Comparison of ENCODE assay signal across 35 cellular contexts in the genomic region with DNA sequence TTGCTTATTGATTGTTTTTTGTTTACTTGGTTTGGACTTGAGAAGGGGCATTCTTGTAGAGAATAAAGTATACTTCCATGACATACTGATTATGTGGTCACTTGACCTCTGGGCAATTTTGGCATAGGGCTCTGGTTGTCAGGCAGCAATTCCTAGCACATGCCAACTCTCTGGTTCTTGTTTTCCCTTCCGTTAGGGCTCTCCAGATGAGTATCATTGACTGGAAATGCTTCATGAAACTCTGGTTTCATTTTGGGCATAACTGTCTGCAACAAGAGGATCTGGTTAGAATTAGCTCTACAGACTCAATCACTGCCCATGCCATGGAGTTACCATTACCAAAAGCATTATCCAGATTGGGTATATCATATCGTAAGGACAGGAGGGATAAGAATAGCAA.
"Had no signal": no experiment of that assay in that cellular context is flagged by ENCODE, and none has a peak within 500 bp of the region (broad histone marks: within the 10 kb centered on the region; RNA-seq: fewer than 3 reads in every experiment).

No MANE protein-coding gene starts in this region.

- H3K9me3 Mint-ChIP-seq: activated naive CD8-positive, alpha-beta T cell treated with anti-CD3 and anti-CD28 coated beads for 36 hours; activated T-helper 1 cell treated with anti-CD3 and anti-CD28 coated beads, Interleukin-12 subunit alpha, Interleukin-12 subunit beta, Interleukin-2, Interleukin-4 antibody, amounts not matched to agents 30 ng/mL and 10 ng/mL and 1 ng/mL, durations not matched to agents 14 hours and 24 hours and 36 hours; T-helper 1 cell treated with Interleukin-12 subunit alpha and Interleukin-12 subunit beta and Interleukin-4 antibody, amounts not matched to agents 30 μg/mL and 1 μg/mL, for 36 hours had no signal

- H3K4me3 ChIP-seq: adrenal gland, body of pancreas, breast epithelium had no signal

- H3K36me3 ChIP-seq: adrenal gland, brain microvascular endothelial cell, breast epithelium had no signal

- H3K27me3 ChIP-seq: adrenal gland, body of pancreas, brain microvascular endothelial cell, breast epithelium had no signal

- H3K36me3 Mint-ChIP-seq: activated CD4-positive, alpha-beta memory T cell treated with anti-CD3 and anti-CD28 coated beads for 36 hours; activated naive CD4-positive, alpha-beta T cell treated with anti-CD3 and anti-CD28 coated beads, Interleukin-2, amount 50 U/mL, for 72 hours; activated naive CD8-positive, alpha-beta T cell treated with anti-CD3 and anti-CD28 coated beads for 36 hours had no signal

- H3K27ac Mint-ChIP-seq: activated B cell treated with CpG ODN at 0.5 μM for 24 hours; activated CD4-positive, alpha-beta memory T cell treated with anti-CD3 and anti-CD28 coated beads for 36 hours; activated CD4-positive, alpha-beta T cell treated with anti-CD3 and anti-CD28 coated beads, Interleukin-2, amount 10 ng/mL, durations not matched to agents 24 days and 14 days; activated CD8-positive, alpha-beta T cell treated with anti-CD3 and anti-CD28 coated beads for 36 hours; activated naive CD4-positive, alpha-beta T cell treated with anti-CD3 and anti-CD28 coated beads for 36 hours; activated naive CD4-positive, alpha-beta T cell treated with anti-CD3 and anti-CD28 coated beads, Interleukin-2, amount 50 U/mL, for 72 hours; activated naive CD8-positive, alpha-beta T cell treated with anti-CD3 and anti-CD28 coated beads for 36 hours; activated T-cell treated with anti-CD3 and anti-CD28 coated beads, Interleukin-2, amount 50 U/mL, for 72 hours; activated T-helper 1 cell treated with anti-CD3 and anti-CD28 coated beads, Interleukin-12 subunit alpha, Interleukin-12 subunit beta, Interleukin-2, Interleukin-4 antibody, amounts not matched to agents 30 ng/mL and 10 ng/mL and 1 ng/mL, durations not matched to agents 14 hours and 24 hours and 36 hours; activated T-helper 17 cell treated with anti-CD3 and anti-CD28 coated beads, Interleukin-2, amount 50 U/mL, for 72 hours; T-helper 1 cell treated with Interleukin-12 subunit alpha and Interleukin-12 subunit beta and Interleukin-4 antibody, amounts not matched to agents 30 μg/mL and 1 μg/mL, for 36 hours; T-helper 2 cell treated with Interferon-gamma antibody and Interleukin-4, amounts not matched to agents 5 μg/mL and 100 μg/mL, for 36 hours had no signal

- ATAC-seq: activated CD8-positive, alpha-beta T cell treated with anti-CD3 and anti-CD28 coated beads for 36 hours; activated naive CD4-positive, alpha-beta T cell treated with anti-CD3 and anti-CD28 coated beads, Interleukin-2, amount 50 U/mL, for 72 hours; activated T-cell treated with anti-CD3 and anti-CD28 coated beads, Interleukin-2, amount 50 U/mL, for 4 hours; activated T-cell treated with anti-CD3 and anti-CD28 coated beads, Interleukin-2, amount 50 U/mL, for 72 hours; activated T-helper 17 cell treated with anti-CD3 and anti-CD28 coated beads, Interleukin-2, amount 50 U/mL, for 72 hours; body of pancreas had no signal

- H3K4me3 Mint-ChIP-seq: activated B cell treated with CpG ODN at 0.5 μM for 24 hours; activated CD4-positive, alpha-beta memory T cell treated with anti-CD3 and anti-CD28 coated beads for 36 hours; activated CD4-positive, alpha-beta T cell treated with anti-CD3 and anti-CD28 coated beads, Interleukin-2, amount 10 ng/mL, durations not matched to agents 24 days and 14 days; activated CD8-positive, alpha-beta T cell treated with anti-CD3 and anti-CD28 coated beads for 36 hours; activated naive CD4-positive, alpha-beta T cell treated with anti-CD3 and anti-CD28 coated beads for 36 hours; activated naive CD8-positive, alpha-beta T cell treated with anti-CD3 and anti-CD28 coated beads for 36 hours; activated T-cell treated with anti-CD3 and anti-CD28 coated beads, Interleukin-2, amount 50 U/mL, for 4 hours; activated T-cell treated with anti-CD3 and anti-CD28 coated beads, Interleukin-2, amount 50 U/mL, for 72 hours; activated T-helper 1 cell treated with anti-CD3 and anti-CD28 coated beads, Interleukin-12 subunit alpha, Interleukin-12 subunit beta, Interleukin-2, Interleukin-4 antibody, amounts not matched to agents 30 ng/mL and 10 ng/mL and 1 ng/mL, durations not matched to agents 14 hours and 24 hours and 36 hours; activated T-helper 17 cell treated with anti-CD3 and anti-CD28 coated beads, Interleukin-2, amount 50 U/mL, for 72 hours; T-helper 1 cell treated with Interleukin-12 subunit alpha and Interleukin-12 subunit beta and Interleukin-4 antibody, amounts not matched to agents 30 μg/mL and 1 μg/mL, for 36 hours; T-helper 2 cell treated with Interferon-gamma antibody and Interleukin-4, amounts not matched to agents 5 μg/mL and 100 μg/mL, for 36 hours had no signal

- H3K4me1 ChIP-seq: adrenal gland, body of pancreas, breast epithelium had no signal

- H3K27me3 Mint-ChIP-seq: activated B cell treated with CpG ODN at 0.5 μM for 24 hours; activated CD4-positive, alpha-beta memory T cell treated with anti-CD3 and anti-CD28 coated beads for 36 hours; activated CD4-positive, alpha-beta T cell treated with anti-CD3 and anti-CD28 coated beads, Interleukin-2, amount 10 ng/mL, durations not matched to agents 24 days and 14 days; activated CD8-positive, alpha-beta T cell treated with anti-CD3 and anti-CD28 coated beads for 36 hours; activated naive CD8-positive, alpha-beta T cell treated with anti-CD3 and anti-CD28 coated beads for 36 hours; activated T-helper 17 cell treated with anti-CD3 and anti-CD28 coated beads, Interleukin-2, amount 50 U/mL, for 72 hours had no signal

- H3K9me3 ChIP-seq: adrenal gland, body of pancreas, breast epithelium had no signal

- H3K27ac ChIP-seq: adrenal gland, body of pancreas, brain microvascular endothelial cell, breast epithelium, VCaP had no signal

- DNase-seq: activated B cell treated with CpG ODN at 0.5 μM for 24 hours; activated CD4-positive, alpha-beta memory T cell treated with anti-CD3 and anti-CD28 coated beads for 36 hours; activated CD4-positive, alpha-beta T cell treated with anti-CD3 and anti-CD28 coated beads for 4 hours; activated CD4-positive, alpha-beta T cell treated with anti-CD3 and anti-CD28 coated beads, Interleukin-2, amount 10 ng/mL, durations not matched to agents 24 days and 14 days; activated CD4-positive, alpha-beta T cell treated with anti-CD3 and anti-CD28 coated beads, Interleukin-2, amount 50 U/mL, for 1 hour; activated CD4-positive, alpha-beta T cell treated with anti-CD3 and anti-CD28 coated beads, Interleukin-2, amount 50 U/mL, for 4 hours; activated CD4-positive, CD25-positive, alpha-beta regulatory T cell treated with anti-CD3 and anti-CD28 coated beads, Interleukin-2, amount 50 U/mL, for 72 hours; activated CD8-positive, alpha-beta memory T cell treated with anti-CD3 and anti-CD28 coated beads, Interleukin-2, amount 50 U/mL, for 4 hours; activated CD8-positive, alpha-beta T cell treated with anti-CD3 and anti-CD28 coated beads for 36 hours; activated effector memory CD4-positive, alpha-beta T cell treated with anti-CD3 and anti-CD28 coated beads, Interleukin-2, amount 50 U/mL, for 16 hours; activated gamma-delta T cell treated with Interleukin-2 at 50 U/mL for 16 hours; activated naive CD4-positive, alpha-beta T cell; activated naive CD4-positive, alpha-beta T cell treated with anti-CD3 and anti-CD28 coated beads for 36 hours; activated naive CD4-positive, alpha-beta T cell treated with anti-CD3 and anti-CD28 coated beads, Interleukin-2, amount 50 U/mL, for 16 hours; activated naive CD8-positive, alpha-beta T cell treated with anti-CD3 and anti-CD28 coated beads for 36 hours; activated T-cell treated with anti-CD3 and anti-CD28 coated beads for 4 hours; activated T-cell treated with anti-CD3 and anti-CD28 coated beads, Interleukin-2, amount 50 U/mL, for 1 hour; activated T-cell treated with anti-CD3 and anti-CD28 coated beads, Interleukin-2, amount 50 U/mL, for 4 hours; activated T-cell treated with anti-CD3 and anti-CD28 coated beads, Interleukin-2, amount 50 U/mL, for 72 hours; adrenal gland; amniotic stem cell; aorta; body of pancreas; brain microvascular endothelial cell; central memory CD4-positive, alpha-beta T cell; T-helper 1 cell; T-helper 2 cell; T-helper 9 cell had no signal

- H3K4me1 Mint-ChIP-seq: activated B cell treated with CpG ODN at 0.5 μM for 24 hours; activated CD4-positive, alpha-beta T cell treated with anti-CD3 and anti-CD28 coated beads, Interleukin-2, amount 10 ng/mL, durations not matched to agents 24 days and 14 days; activated naive CD8-positive, alpha-beta T cell treated with anti-CD3 and anti-CD28 coated beads for 36 hours; activated T-helper 17 cell treated with anti-CD3 and anti-CD28 coated beads, Interleukin-2, amount 50 U/mL, for 72 hours had no signal
